ENCODE assay signal across 1 cellular context in genomic region chr1:11786168-11786567, GRCh38.
TF ChIP-seq lines count a peak whose summit lies in the region.

No MANE protein-coding gene starts in this region.

TF ChIP-seq in WTC11, 78 proteins besides CTCF, POLR2A, EP300 and RAD21 (continued from another document):
- no peak for TF ChIP-seq NFATC4 (CRISPR knock-in tag; IDR thresholded peaks at IDR 0.05)
- no peak for TF ChIP-seq IRF1 (CRISPR knock-in tag; IDR thresholded peaks at IDR 0.05)
- TF ChIP-seq ZNF671 (CRISPR knock-in tag; IDR thresholded peaks at IDR 0.05) = no peak
- TF ChIP-seq JAZF1 (CRISPR knock-in tag; IDR thresholded peaks at IDR 0.05) = no peak
- no peak for TF ChIP-seq TP53 (CRISPR knock-in tag; IDR thresholded peaks at IDR 0.05)
- TF ChIP-seq ZNF219 (CRISPR knock-in tag; IDR thresholded peaks at IDR 0.05; ENCODE audit: borderline replicate concordance) = no peak
- no peak for TF ChIP-seq RELA (CRISPR knock-in tag; IDR thresholded peaks at IDR 0.05; ENCODE audit: borderline replicate concordance)
- no peak for TF ChIP-seq ELF4 (CRISPR knock-in tag; IDR thresholded peaks at IDR 0.05; ENCODE audit: low read depth)
- no peak for TF ChIP-seq NFYB (CRISPR knock-in tag; conservative IDR thresholded peaks at IDR 0.05; ENCODE audit: low read depth)
